In the genomic region with DNA sequence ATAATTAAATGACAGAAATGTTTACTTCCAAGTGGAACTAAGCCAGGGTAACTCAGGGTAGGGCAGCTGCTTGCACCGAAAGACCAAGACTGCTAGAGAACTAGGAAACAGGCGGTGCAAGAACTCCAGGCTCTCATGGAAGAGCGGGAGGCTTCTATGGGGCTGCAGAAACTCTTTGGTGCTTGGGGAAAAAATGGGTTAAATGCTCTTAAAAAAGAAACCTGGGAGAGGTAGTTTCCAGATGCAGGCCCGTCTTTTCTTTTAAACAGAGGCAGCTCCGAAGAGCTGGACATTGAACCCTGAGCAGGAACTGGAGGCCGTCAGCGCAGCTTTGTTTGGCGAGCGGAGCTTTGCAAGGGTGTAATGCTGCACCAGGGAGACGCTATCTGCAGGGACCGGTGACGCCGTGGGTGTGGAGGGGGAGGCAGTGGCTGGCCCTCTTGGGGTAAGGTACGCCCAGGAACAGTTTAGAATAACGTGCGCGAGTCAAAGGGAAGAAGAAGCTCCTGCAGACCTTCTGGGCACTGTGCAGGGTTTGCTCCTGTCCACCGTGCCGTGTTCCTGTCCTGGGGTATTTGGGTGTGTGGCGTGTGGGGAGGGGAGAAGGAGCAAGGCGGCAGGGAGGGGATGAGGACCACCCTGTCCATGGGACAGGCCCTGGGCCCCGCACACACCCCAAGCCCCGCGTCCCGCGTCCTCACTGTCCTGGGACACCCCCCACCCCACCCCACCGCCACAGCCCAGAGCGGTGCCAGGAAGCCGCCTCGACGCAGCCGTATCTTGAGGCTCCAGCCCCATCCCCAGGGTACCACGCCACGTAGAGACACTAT, we compare ENCODE assay signal across 1 cellular context.
TF ChIP-seq lines count a peak whose summit lies in the region.

No MANE protein-coding gene starts in this region.

TF ChIP-seq in HepG2, 621 proteins besides CTCF, POLR2A, EP300 and RAD21 (continued from another document and continues in another):
- TF ChIP-seq, protein P1, sequence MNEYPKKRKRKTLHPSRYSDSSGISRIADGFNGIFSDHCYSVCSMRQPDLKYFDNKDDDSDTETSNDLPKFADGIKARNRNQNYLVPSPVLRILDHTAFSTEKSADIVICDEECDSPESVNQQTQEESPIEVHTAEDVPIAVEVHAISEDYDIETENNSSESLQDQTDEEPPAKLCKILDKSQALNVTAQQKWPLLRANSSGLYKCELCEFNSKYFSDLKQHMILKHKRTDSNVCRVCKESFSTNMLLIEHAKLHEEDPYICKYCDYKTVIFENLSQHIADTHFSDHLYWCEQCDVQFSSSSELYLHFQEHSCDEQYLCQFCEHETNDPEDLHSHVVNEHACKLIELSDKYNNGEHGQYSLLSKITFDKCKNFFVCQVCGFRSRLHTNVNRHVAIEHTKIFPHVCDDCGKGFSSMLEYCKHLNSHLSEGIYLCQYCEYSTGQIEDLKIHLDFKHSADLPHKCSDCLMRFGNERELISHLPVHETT (CRISPR knock-in tag; conservative IDR thresholded peaks at IDR 0.05): no peak
- TF ChIP-seq, protein P2, sequence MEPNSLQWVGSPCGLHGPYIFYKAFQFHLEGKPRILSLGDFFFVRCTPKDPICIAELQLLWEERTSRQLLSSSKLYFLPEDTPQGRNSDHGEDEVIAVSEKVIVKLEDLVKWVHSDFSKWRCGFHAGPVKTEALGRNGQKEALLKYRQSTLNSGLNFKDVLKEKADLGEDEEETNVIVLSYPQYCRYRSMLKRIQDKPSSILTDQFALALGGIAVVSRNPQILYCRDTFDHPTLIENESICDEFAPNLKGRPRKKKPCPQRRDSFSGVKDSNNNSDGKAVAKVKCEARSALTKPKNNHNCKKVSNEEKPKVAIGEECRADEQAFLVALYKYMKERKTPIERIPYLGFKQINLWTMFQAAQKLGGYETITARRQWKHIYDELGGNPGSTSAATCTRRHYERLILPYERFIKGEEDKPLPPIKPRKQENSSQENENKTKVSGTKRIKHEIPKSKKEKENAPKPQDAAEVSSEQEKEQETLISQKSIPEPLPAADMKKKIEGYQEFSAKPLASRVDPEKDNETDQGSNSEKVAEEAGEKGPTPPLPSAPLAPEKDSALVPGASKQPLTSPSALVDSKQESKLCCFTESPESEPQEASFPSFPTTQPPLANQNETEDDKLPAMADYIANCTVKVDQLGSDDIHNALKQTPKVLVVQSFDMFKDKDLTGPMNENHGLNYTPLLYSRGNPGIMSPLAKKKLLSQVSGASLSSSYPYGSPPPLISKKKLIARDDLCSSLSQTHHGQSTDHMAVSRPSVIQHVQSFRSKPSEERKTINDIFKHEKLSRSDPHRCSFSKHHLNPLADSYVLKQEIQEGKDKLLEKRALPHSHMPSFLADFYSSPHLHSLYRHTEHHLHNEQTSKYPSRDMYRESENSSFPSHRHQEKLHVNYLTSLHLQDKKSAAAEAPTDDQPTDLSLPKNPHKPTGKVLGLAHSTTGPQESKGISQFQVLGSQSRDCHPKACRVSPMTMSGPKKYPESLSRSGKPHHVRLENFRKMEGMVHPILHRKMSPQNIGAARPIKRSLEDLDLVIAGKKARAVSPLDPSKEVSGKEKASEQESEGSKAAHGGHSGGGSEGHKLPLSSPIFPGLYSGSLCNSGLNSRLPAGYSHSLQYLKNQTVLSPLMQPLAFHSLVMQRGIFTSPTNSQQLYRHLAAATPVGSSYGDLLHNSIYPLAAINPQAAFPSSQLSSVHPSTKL (CRISPR knock-in tag; IDR thresholded peaks at IDR 0.05): peak; percentile 78
- TF ChIP-seq KLF13 (CRISPR knock-in tag; IDR thresholded peaks at IDR 0.05): no peak
- TF ChIP-seq ZNF775 (CRISPR knock-in tag; IDR thresholded peaks at IDR 0.05; ENCODE audit: borderline replicate concordance): no peak
- no peak for TF ChIP-seq ARNT (IDR thresholded peaks at IDR 0.05)
- TF ChIP-seq ZNF382 (CRISPR knock-in tag; IDR thresholded peaks at IDR 0.05; ENCODE audit: borderline replicate concordance): no peak
- TF ChIP-seq, protein P3, sequence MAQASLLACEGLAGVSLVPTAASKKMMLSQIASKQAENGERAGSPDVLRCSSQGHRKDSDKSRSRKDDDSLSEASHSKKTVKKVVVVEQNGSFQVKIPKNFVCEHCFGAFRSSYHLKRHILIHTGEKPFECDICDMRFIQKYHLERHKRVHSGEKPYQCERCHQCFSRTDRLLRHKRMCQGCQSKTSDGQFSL (CRISPR knock-in tag; IDR thresholded peaks at IDR 0.05): peak; percentile 79; the same call in 1 of the 2 replicates
- no peak for TF ChIP-seq ZNF33B (CRISPR knock-in tag; IDR thresholded peaks at IDR 0.05)
- TF ChIP-seq ZNF563 (CRISPR knock-in tag; IDR thresholded peaks at IDR 0.05): no peak
- TF ChIP-seq, protein P4, sequence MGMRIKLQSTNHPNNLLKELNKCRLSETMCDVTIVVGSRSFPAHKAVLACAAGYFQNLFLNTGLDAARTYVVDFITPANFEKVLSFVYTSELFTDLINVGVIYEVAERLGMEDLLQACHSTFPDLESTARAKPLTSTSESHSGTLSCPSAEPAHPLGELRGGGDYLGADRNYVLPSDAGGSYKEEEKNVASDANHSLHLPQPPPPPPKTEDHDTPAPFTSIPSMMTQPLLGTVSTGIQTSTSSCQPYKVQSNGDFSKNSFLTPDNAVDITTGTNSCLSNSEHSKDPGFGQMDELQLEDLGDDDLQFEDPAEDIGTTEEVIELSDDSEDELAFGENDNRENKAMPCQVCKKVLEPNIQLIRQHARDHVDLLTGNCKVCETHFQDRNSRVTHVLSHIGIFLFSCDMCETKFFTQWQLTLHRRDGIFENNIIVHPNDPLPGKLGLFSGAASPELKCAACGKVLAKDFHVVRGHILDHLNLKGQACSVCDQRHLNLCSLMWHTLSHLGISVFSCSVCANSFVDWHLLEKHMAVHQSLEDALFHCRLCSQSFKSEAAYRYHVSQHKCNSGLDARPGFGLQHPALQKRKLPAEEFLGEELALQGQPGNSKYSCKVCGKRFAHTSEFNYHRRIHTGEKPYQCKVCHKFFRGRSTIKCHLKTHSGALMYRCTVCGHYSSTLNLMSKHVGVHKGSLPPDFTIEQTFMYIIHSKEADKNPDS (CRISPR knock-in tag; IDR thresholded peaks at IDR 0.05): no peak
- TF ChIP-seq KLF15 (CRISPR knock-in tag; IDR thresholded peaks at IDR 0.05; ENCODE audit: borderline replicate concordance): 0 out of 2 replicates have a peak, but pooled peaks have one; percentile 21
- TF ChIP-seq, protein P5, sequence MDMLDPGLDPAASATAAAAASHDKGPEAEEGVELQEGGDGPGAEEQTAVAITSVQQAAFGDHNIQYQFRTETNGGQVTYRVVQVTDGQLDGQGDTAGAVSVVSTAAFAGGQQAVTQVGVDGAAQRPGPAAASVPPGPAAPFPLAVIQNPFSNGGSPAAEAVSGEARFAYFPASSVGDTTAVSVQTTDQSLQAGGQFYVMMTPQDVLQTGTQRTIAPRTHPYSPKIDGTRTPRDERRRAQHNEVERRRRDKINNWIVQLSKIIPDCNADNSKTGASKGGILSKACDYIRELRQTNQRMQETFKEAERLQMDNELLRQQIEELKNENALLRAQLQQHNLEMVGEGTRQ (IDR thresholded peaks at IDR 0.05; ENCODE audit: low read depth, low read length): no peak
- TF ChIP-seq, protein P5 (CRISPR knock-in tag; IDR thresholded peaks at IDR 0.05; ENCODE audit: borderline replicate concordance): no peak
- TF ChIP-seq ZNF232 (CRISPR knock-in tag; IDR thresholded peaks at IDR 0.05; ENCODE audit: borderline replicate concordance): no peak; the same call in 1 of the 2 replicates
- TF ChIP-seq ZNF121 (CRISPR knock-in tag; IDR thresholded peaks at IDR 0.05): no peak
- peak; percentile 53 for TF ChIP-seq XRCC5 (optimal IDR thresholded peaks at IDR 0.05; ENCODE audit: low read length)
- no peak; the same call in 1 of the 2 replicates for TF ChIP-seq KDM5B (CRISPR knock-in tag; IDR thresholded peaks at IDR 0.05; ENCODE audit: borderline replicate concordance)
- TF ChIP-seq, protein P6, sequence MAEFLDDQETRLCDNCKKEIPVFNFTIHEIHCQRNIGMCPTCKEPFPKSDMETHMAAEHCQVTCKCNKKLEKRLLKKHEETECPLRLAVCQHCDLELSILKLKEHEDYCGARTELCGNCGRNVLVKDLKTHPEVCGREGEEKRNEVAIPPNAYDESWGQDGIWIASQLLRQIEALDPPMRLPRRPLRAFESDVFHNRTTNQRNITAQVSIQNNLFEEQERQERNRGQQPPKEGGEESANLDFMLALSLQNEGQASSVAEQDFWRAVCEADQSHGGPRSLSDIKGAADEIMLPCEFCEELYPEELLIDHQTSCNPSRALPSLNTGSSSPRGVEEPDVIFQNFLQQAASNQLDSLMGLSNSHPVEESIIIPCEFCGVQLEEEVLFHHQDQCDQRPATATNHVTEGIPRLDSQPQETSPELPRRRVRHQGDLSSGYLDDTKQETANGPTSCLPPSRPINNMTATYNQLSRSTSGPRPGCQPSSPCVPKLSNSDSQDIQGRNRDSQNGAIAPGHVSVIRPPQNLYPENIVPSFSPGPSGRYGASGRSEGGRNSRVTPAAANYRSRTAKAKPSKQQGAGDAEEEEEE (CRISPR knock-in tag; IDR thresholded peaks at IDR 0.05; ENCODE audit: borderline replicate concordance): no peak
- TF ChIP-seq ZFAT (CRISPR knock-in tag; conservative IDR thresholded peaks at IDR 0.05): no peak
- TF ChIP-seq ASH2L (IDR thresholded peaks at IDR 0.05; ENCODE audit: insufficient read length, low read depth, low read length): peak; percentile 73
- no peak for TF ChIP-seq SMYD3 (CRISPR knock-in tag; IDR thresholded peaks at IDR 0.05)
- peak; percentile 16; the same call in 1 of the 2 replicates for TF ChIP-seq RARA (CRISPR knock-in tag; IDR thresholded peaks at IDR 0.05)
- TF ChIP-seq NCOA5 (CRISPR knock-in tag; IDR thresholded peaks at IDR 0.05): no peak
- no peak for TF ChIP-seq RBM22 (optimal IDR thresholded peaks at IDR 0.05; ENCODE audit: low read length)
- TF ChIP-seq NCOA2 (CRISPR knock-in tag; IDR thresholded peaks at IDR 0.05): peak; percentile 58
- no peak for TF ChIP-seq ZNF329 (CRISPR knock-in tag; IDR thresholded peaks at IDR 0.05; ENCODE audit: low read depth)
- TF ChIP-seq, protein P7, sequence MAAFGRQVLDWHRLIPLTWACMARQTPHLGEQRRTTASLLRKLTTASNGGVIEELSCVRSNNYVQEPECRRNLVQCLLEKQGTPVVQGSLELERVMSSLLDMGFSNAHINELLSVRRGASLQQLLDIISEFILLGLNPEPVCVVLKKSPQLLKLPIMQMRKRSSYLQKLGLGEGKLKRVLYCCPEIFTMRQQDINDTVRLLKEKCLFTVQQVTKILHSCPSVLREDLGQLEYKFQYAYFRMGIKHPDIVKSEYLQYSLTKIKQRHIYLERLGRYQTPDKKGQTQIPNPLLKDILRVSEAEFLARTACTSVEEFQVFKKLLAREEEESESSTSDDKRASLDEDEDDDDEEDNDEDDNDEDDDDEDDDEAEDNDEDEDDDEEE (CRISPR knock-in tag; IDR thresholded peaks at IDR 0.05): no peak; the same call in 1 of the 2 replicates
- no peak for TF ChIP-seq ZNF260 (CRISPR knock-in tag; IDR thresholded peaks at IDR 0.05; ENCODE audit: borderline replicate concordance, low read depth)
- no peak for TF ChIP-seq KDM3A (CRISPR knock-in tag; IDR thresholded peaks at IDR 0.05; ENCODE audit: low read depth)
- TF ChIP-seq GZF1 (CRISPR knock-in tag; IDR thresholded peaks at IDR 0.05): no peak
- TF ChIP-seq TP53 (CRISPR knock-in tag; conservative IDR thresholded peaks at IDR 0.05): no peak
- TF ChIP-seq, protein P8, sequence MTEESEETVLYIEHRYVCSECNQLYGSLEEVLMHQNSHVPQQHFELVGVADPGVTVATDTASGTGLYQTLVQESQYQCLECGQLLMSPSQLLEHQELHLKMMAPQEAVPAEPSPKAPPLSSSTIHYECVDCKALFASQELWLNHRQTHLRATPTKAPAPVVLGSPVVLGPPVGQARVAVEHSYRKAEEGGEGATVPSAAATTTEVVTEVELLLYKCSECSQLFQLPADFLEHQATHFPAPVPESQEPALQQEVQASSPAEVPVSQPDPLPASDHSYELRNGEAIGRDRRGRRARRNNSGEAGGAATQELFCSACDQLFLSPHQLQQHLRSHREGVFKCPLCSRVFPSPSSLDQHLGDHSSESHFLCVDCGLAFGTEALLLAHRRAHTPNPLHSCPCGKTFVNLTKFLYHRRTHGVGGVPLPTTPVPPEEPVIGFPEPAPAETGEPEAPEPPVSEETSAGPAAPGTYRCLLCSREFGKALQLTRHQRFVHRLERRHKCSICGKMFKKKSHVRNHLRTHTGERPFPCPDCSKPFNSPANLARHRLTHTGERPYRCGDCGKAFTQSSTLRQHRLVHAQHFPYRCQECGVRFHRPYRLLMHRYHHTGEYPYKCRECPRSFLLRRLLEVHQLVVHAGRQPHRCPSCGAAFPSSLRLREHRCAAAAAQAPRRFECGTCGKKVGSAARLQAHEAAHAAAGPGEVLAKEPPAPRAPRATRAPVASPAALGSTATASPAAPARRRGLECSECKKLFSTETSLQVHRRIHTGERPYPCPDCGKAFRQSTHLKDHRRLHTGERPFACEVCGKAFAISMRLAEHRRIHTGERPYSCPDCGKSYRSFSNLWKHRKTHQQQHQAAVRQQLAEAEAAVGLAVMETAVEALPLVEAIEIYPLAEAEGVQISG (CRISPR knock-in tag; IDR thresholded peaks at IDR 0.05): peak; percentile 65
- TF ChIP-seq ZBTB7A (CRISPR knock-in tag; IDR thresholded peaks at IDR 0.05): 0 out of 2 replicates have a peak, but pooled peaks have one; percentile 29
- TF ChIP-seq ZNF891 (CRISPR knock-in tag; IDR thresholded peaks at IDR 0.05): no peak
- peak; percentile 23; the same call in 1 of the 2 replicates for TF ChIP-seq ETV5 (CRISPR knock-in tag; IDR thresholded peaks at IDR 0.05; ENCODE audit: borderline replicate concordance)
- no peak for TF ChIP-seq FOSL1 (CRISPR knock-in tag; IDR thresholded peaks at IDR 0.05; ENCODE audit: borderline replicate concordance)
